Comparison of ENCODE assay signal across 8 cellular contexts in genomic region chr10:131111007-131111406, GRCh38.
"Had no signal": no experiment of that assay in that cellular context is flagged by ENCODE, and none has a peak within 500 bp of the region (broad histone marks: within the 10 kb centered on the region; RNA-seq: fewer than 3 reads in every experiment).

No MANE protein-coding gene starts in this region.

- H3K9me3 ChIP-seq: HAP-1 had no signal

- H3K4me3 Mint-ChIP-seq: GM23338, HFFc6, IgD-negative memory B cell had no signal

- ATAC-seq: GM23338, HCT116, HepG2 had no signal

- H3K4me1 ChIP-seq: HAP-1 had no signal

- H3K36me3 ChIP-seq: HAP-1 had no signal

- H3K27ac ChIP-seq: HL-60 had no signal

- DNase-seq: HFFc6, KBM-7 had no signal

- H3K4me2 ChIP-seq: GM23338 had no signal

- H3K27me3 Mint-ChIP-seq: IgD-negative memory B cell had no signal

- H3K4me3 ChIP-seq: GM23338, HAP-1 had no signal

- H3K4me1 Mint-ChIP-seq: IgD-negative memory B cell had no signal

- H2AFZ ChIP-seq: GM23338 had no signal

- H3K27ac Mint-ChIP-seq: GM23338, HFFc6, IgD-negative memory B cell had no signal

- H3K36me3 Mint-ChIP-seq: IgD-negative memory B cell had no signal
